ENCODE assay signal across 18 cellular contexts in the genomic region with DNA sequence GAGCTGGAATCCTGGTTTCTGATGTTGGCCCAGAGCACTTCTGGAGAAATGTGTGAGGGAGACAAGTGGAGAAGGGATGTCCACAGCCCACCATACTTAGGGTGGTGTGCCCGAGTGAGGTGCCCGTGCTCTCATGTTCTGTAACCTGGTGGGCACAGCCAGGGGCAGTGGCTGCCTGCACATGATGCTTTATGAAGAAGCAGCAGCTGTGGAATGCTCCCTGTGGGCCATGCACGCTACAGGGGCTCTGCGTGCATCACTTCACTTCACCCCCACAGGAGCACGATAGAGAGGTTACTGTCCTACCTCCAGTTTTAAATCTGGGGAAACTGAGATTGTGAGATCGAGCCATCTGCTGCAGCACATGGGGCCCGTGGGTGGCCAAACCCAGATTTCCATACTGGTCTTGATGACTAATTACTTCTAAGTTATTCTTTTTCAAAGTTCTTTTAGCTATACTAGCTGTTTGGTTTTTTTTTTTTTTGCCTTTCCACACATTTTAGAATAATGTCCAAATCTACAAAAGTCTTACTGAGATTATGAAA.
"Had no signal": no experiment of that assay in that cellular context is flagged by ENCODE, and none has a peak within 500 bp of the region (broad histone marks: within the 10 kb centered on the region; RNA-seq: fewer than 3 reads in every experiment).

No MANE protein-coding gene starts in this region.

- H3K4me3 Mint-ChIP-seq: activated naive CD8-positive, alpha-beta T cell treated with anti-CD3 and anti-CD28 coated beads, Interleukin-2, amount 10 ng/mL, durations not matched to agents 7 days and 5 days; naive thymus-derived CD4-positive, alpha-beta T cell; stimulated activated memory B cell treated with anti-CD40 and anti-IgM and Interleukin-4, amounts not matched to agents 10 μg/mL and 1 μg/mL and 100 μg/mL, for 72 hours; T-helper 1 cell treated with Interleukin-12 subunit alpha and Interleukin-12 subunit beta and Interleukin-4 antibody, amounts not matched to agents 30 μg/mL and 1 μg/mL, for 36 hours; WTC11 had no signal

- H3K36me3 Mint-ChIP-seq: activated naive CD8-positive, alpha-beta T cell treated with anti-CD3 and anti-CD28 coated beads, Interleukin-2, amount 10 ng/mL, durations not matched to agents 7 days and 5 days; naive thymus-derived CD4-positive, alpha-beta T cell; WTC11 had no signal

- H3K9me3 ChIP-seq: esophagus squamous epithelium, left lung, mucosa of descending colon, neutrophil, tibial nerve, uterus had no signal

- H3K27ac ChIP-seq: esophagus squamous epithelium, left lung, neutrophil, tibial nerve, uterus had no signal

- H3K4me3 ChIP-seq: esophagus squamous epithelium, left lung, mucosa of descending colon, tibial nerve, uterus had no signal

- ATAC-seq: left lung; mucosa of descending colon; naive thymus-derived CD4-positive, alpha-beta T cell; stimulated activated memory B cell treated with anti-CD40 and anti-IgM and Interleukin-4, amounts not matched to agents 10 μg/mL and 1 μg/mL and 100 μg/mL, for 72 hours; WTC11 had no signal

- H3K4me1 ChIP-seq: esophagus squamous epithelium, tibial nerve, uterus had no signal

- H3K27ac Mint-ChIP-seq: activated naive CD8-positive, alpha-beta T cell treated with anti-CD3 and anti-CD28 coated beads, Interleukin-2, amount 10 ng/mL, durations not matched to agents 7 days and 5 days; naive thymus-derived CD4-positive, alpha-beta T cell; stimulated activated memory B cell treated with anti-CD40 and anti-IgM and Interleukin-4, amounts not matched to agents 10 μg/mL and 1 μg/mL and 100 μg/mL, for 72 hours; T-helper 1 cell treated with Interleukin-12 subunit alpha and Interleukin-12 subunit beta and Interleukin-4 antibody, amounts not matched to agents 30 μg/mL and 1 μg/mL, for 36 hours; WTC11 had no signal

- DNase-seq: activated CD8-positive, alpha-beta memory T cell treated with anti-CD3 and anti-CD28 coated beads, Interleukin-2, amount 50 U/mL, for 48 hours; activated gamma-delta T cell; activated naive CD8-positive, alpha-beta T cell treated with anti-CD3 and anti-CD28 coated beads, Interleukin-2, amount 10 ng/mL, durations not matched to agents 7 days and 5 days; cortex of kidney; effector CD4-positive, alpha-beta T cell; esophagus squamous epithelium; hippocampal formation; kidney; left lung; mucosa of descending colon; SIG-M5; uterus had no signal

- H3K36me3 ChIP-seq: esophagus squamous epithelium, left lung, neutrophil, tibial nerve, uterus had no signal

- H3K27me3 Mint-ChIP-seq: stimulated activated memory B cell treated with anti-CD40 and anti-IgM and Interleukin-4, amounts not matched to agents 10 μg/mL and 1 μg/mL and 100 μg/mL, for 72 hours had no signal

- H3K27me3 ChIP-seq: esophagus squamous epithelium, left lung, neutrophil, tibial nerve, uterus had no signal
